30 cellular contexts compared by ENCODE assay signal in genomic region chr2:8796315-8796848, GRCh38. TPM values are rescaled to one million over a fixed set of nuclear protein-coding genes. Genes with fewer than 3 reads are reported as not detected.
DNase-seq lines count a peak whose midpoint lies in the region; ATAC-seq, FAIRE-seq and TF ChIP-seq lines count a peak whose summit lies in the region.
"Had no signal": no experiment of that assay in that cellular context is flagged by ENCODE, and none has a peak within 500 bp of the region (broad histone marks: within the 10 kb centered on the region; RNA-seq: fewer than 3 reads in every experiment).

No MANE protein-coding gene starts in this region.

- FAIRE-seq in K562 (lab: Jason Lieb, UNC), result no peak
- FAIRE-seq: A549 had no signal

- no peak overlapping the region for H3K4me3 ChIP-seq in heart left ventricle
- no peak overlapping the region for H3K4me3 ChIP-seq in K562
- H3K4me3 ChIP-seq: A549, adrenal gland, PC-9, right lobe of liver, tibial nerve had no signal

- no peaks in the 10 kb centered on the region for H3K27me3 Mint-ChIP-seq in activated CD4-positive, alpha-beta T cell treated with anti-CD3 and anti-CD28 coated beads, Interleukin-2, amount 10 ng/mL, durations not matched to agents 7 days and 5 days

- intact Hi-C loops in heart left ventricle (cut with DNase I), result no loop called here
- intact Hi-C loops in cardiac septum (cut with DNase I), result no loop called here
- intact Hi-C loops in K562 (cut with micrococcal nuclease), result no loop called here

- POLR2A ChIA-PET in activated CD4-positive, alpha-beta T cell treated with anti-CD3 and anti-CD28 coated beads, Interleukin-2, amount 10 ng/mL, durations not matched to agents 7 days and 5 days (lab: Charles Lee), result no interaction called here
- POLR2A ChIA-PET in K562 (lab: Yijun Ruan, JAX), result no interaction called here

- no peak overlapping the region for H2AFZ ChIP-seq in K562 (ENCODE audit: low read depth, low read length)
- H2AFZ ChIP-seq: PC-9 had no signal

- peaks cover 0 to 20% (median 7%) of the 10 kb centered on the region in 12 donors for H3K4me1 ChIP-seq in heart left ventricle
- no peaks in the 10 kb centered on the region for H3K4me1 ChIP-seq in K562 (replicated peaks in 1 of 2; ENCODE audit: control insufficient read depth in 2 of 2, insufficient read depth in 2 of 2, low read length in 2 of 2)
- H3K4me1 ChIP-seq: A549, adrenal gland had no signal

- no peak overlapping the region for H3K4me2 ChIP-seq in K562 (ENCODE audit: insufficient read depth, low read length)
- H3K4me2 ChIP-seq: A549, PC-9 had no signal

- no peak for DNase-seq in activated CD4-positive, alpha-beta T cell treated with anti-CD3 and anti-CD28 coated beads, Interleukin-2, amount 10 ng/mL, durations not matched to agents 7 days and 5 days
- DNase-seq in activated CD4-positive, alpha-beta T cell treated with anti-CD3 and anti-CD28 coated beads for 4 hours, result no peak
- DNase-seq in heart left ventricle (no peak), cardiac septum (ENCODE audit: low spot score) (no peak), K562 (ENCODE audit: extremely low read depth in 1 of 4, low spot score in 3 of 4) (no peak)
- DNase-seq in stimulated activated effector memory CD8-positive, alpha-beta T cell treated with anti-CD3 and anti-CD28 coated beads, Interleukin-12 subunit alpha, Interleukin-12 subunit beta, amount 100 ng/mL, for 72 hours (ENCODE audit: low spot score in 2 of 2), result no peak
- DNase-seq: activated CD4-positive, alpha-beta T cell treated with anti-CD3 and anti-CD28 coated beads, Interleukin-2, amount 50 U/mL, for 4 hours; adrenal gland; cerebellar nuclear complex; DND-41; GF-D8; GOT3; islet precursor cell; Karpas-422; NCI-H1930; NCI-H526; NK-92 treated with Interleukin-12 subunit alpha and Interleukin-12 subunit beta, amount 100 ng/mL, for 24 hours; PC-9; right lobe of liver; SHP77; stimulated activated CD4-positive, alpha-beta T cell treated with anti-CD3 and anti-CD28 coated beads, Interleukin-4, amount 100 ng/mL, for 24 hours; T-helper 9 cell had no signal

- no peaks in the 10 kb centered on the region for H3K9me3 Mint-ChIP-seq in activated CD4-positive, alpha-beta T cell treated with anti-CD3 and anti-CD28 coated beads, Interleukin-2, amount 10 ng/mL, durations not matched to agents 7 days and 5 days
- H3K9me3 Mint-ChIP-seq in stimulated activated effector memory CD8-positive, alpha-beta T cell treated with anti-CD3 and anti-CD28 coated beads, Interleukin-12 subunit alpha, Interleukin-12 subunit beta, amount 100 ng/mL, for 72 hours, result no peaks in the 10 kb centered on the region
- H3K9me3 Mint-ChIP-seq: activated T-helper 2 cell treated with anti-CD3 and anti-CD28 coated beads, Interferon-gamma antibody, Interleukin-2, Interleukin-4, amounts not matched to agents 10 μg/mL and 5 μg/mL and 100 μg/mL, durations not matched to agents 14 hours and 24 hours and 36 hours had no signal

- H3K9me1 ChIP-seq in K562 (ENCODE audit: control insufficient read depth, insufficient read depth, low read length), result no peaks in the 10 kb centered on the region

- CTCF ChIA-PET in activated CD4-positive, alpha-beta T cell treated with anti-CD3 and anti-CD28 coated beads, Interleukin-2, amount 10 ng/mL, durations not matched to agents 7 days and 5 days (lab: Charles Lee), result no interaction called here
- CTCF ChIA-PET in K562 (lab: Yijun Ruan, JAX; ENCODE audit: low intra/inter-chr PET ratio), result no interaction called here

- no peak for TF ChIP-seq RAD21 in K562 (CRISPR knock-in tag; conservative IDR thresholded peaks at IDR 0.05 in 1 of 2, IDR thresholded peaks at IDR 0.05 in 1 of 2)

- no TSS peak for BruUV-seq in K562 (replicated peaks; lab: Mats Ljungman, UMichigan)

- H3K9me3 ChIP-seq in heart left ventricle, result no peaks in the 10 kb centered on the region
- H3K9me3 ChIP-seq in K562 (replicated peaks; ENCODE audit: control insufficient read depth, insufficient read depth, low read depth, low read length), result no peaks in the 10 kb centered on the region
- H3K9me3 ChIP-seq: A549, adrenal gland, neutrophil, right lobe of liver, tibial nerve had no signal

- H3K27ac ChIP-seq in heart left ventricle (peak overlapping the region in 8 of 12 donors; percentile 1 to 56 (median 32)), K562 (ENCODE audit: extremely low read depth, low read depth, low read length) (no peak overlapping the region)
- H3K27ac ChIP-seq: A549, adrenal gland, neutrophil, PC-9, right lobe of liver, tibial nerve, VCaP had no signal

- no peak for TF ChIP-seq EP300 in K562 (IDR thresholded peaks at IDR 0.05; ENCODE audit: low read length)

- peaks cover 0 to 100% (median 96%) of the 10 kb centered on the region in 9 donors for H3K36me3 ChIP-seq in heart left ventricle
- peaks cover 77% of the 10 kb centered on the region for H3K36me3 ChIP-seq in K562 (ENCODE audit: control insufficient read depth, insufficient read depth, low read length)

- TF ChIP-seq POLR2A in heart left ventricle (IDR thresholded peaks at IDR 0.05) (no peak), K562 (conservative IDR thresholded peaks at IDR 0.05) (no peak)

- H3K27ac Mint-ChIP-seq in activated CD4-positive, alpha-beta T cell treated with anti-CD3 and anti-CD28 coated beads, Interleukin-2, amount 10 ng/mL, durations not matched to agents 7 days and 5 days, result no peak overlapping the region
- H3K27ac Mint-ChIP-seq in stimulated activated effector memory CD8-positive, alpha-beta T cell treated with anti-CD3 and anti-CD28 coated beads, Interleukin-12 subunit alpha, Interleukin-12 subunit beta, amount 100 ng/mL, for 72 hours, result peak overlapping the region; percentile 1

- H3K36me3 Mint-ChIP-seq in activated CD4-positive, alpha-beta T cell treated with anti-CD3 and anti-CD28 coated beads, Interleukin-2, amount 10 ng/mL, durations not matched to agents 7 days and 5 days (ENCODE audit: low read depth), result peaks cover 41% of the 10 kb centered on the region
- H3K36me3 Mint-ChIP-seq in stimulated activated effector memory CD8-positive, alpha-beta T cell treated with anti-CD3 and anti-CD28 coated beads, Interleukin-12 subunit alpha, Interleukin-12 subunit beta, amount 100 ng/mL, for 72 hours, result peaks cover 89% of the 10 kb centered on the region

- in situ Hi-C loops in K562 (cut with MboI), result no loop called here

- H3K79me2 ChIP-seq in K562 (ENCODE audit: control insufficient read depth, insufficient read depth, low read length), result no peaks in the 10 kb centered on the region

- H3K9ac ChIP-seq in K562 (ENCODE audit: insufficient read depth in 1 of 2, low read depth in 2 of 2, low read length in 2 of 2), result no peak overlapping the region

- H3K27me3 ChIP-seq in heart left ventricle, result no peaks in the 10 kb centered on the region
- H3K27me3 ChIP-seq in K562 (ENCODE audit: control insufficient read depth in 2 of 2, insufficient read depth in 2 of 2, low read length in 2 of 2), result no peaks in the 10 kb centered on the region
- H3K27me3 ChIP-seq: adrenal gland, neutrophil, right lobe of liver, tibial nerve had no signal

- TF ChIP-seq CTCF in heart left ventricle (IDR thresholded peaks at IDR 0.05) (no peak), K562 (IDR thresholded peaks at IDR 0.05 in 2 of 3, conservative IDR thresholded peaks at IDR 0.05 in 1 of 3; ENCODE audit: insufficient read depth in 2 of 3, low read depth in 1 of 3, low read length in 3 of 3) (no peak)

- WGBS in heart left ventricle, 4 donors, result 46 to 60% (median 54%) methylated on average over 9 of the region's 9 CpGs
- WGBS in K562 (ENCODE audit: insufficient coverage, low coverage, missing lambda C conversion rate), result 86% methylated on average over 9 of the region's 9 CpGs

- H3K4me3 Mint-ChIP-seq in activated CD4-positive, alpha-beta T cell treated with anti-CD3 and anti-CD28 coated beads, Interleukin-2, amount 10 ng/mL, durations not matched to agents 7 days and 5 days, result peak overlapping the region; percentile 9
- no peak overlapping the region for H3K4me3 Mint-ChIP-seq in stimulated activated effector memory CD8-positive, alpha-beta T cell treated with anti-CD3 and anti-CD28 coated beads, Interleukin-12 subunit alpha, Interleukin-12 subunit beta, amount 100 ng/mL, for 72 hours

- ATAC-seq in heart left ventricle, result peak; percentile 64 to 77 (median 74)
- ATAC-seq in K562, result no peak
- ATAC-seq in stimulated activated effector memory CD8-positive, alpha-beta T cell treated with anti-CD3 and anti-CD28 coated beads, Interleukin-12 subunit alpha, Interleukin-12 subunit beta, amount 100 ng/mL, for 72 hours, result no peak
- no peak for ATAC-seq in GM19463 (IDR thresholded peaks at IDR 0.05; ENCODE audit: unreplicated experiment)
- no peak for ATAC-seq in HG03432 (IDR thresholded peaks at IDR 0.05; ENCODE audit: unreplicated experiment)
- ATAC-seq: A549, esophagus mucosa, right lobe of liver had no signal

- H3K4me1 Mint-ChIP-seq in activated CD4-positive, alpha-beta T cell treated with anti-CD3 and anti-CD28 coated beads, Interleukin-2, amount 10 ng/mL, durations not matched to agents 7 days and 5 days, result peaks cover 20% of the 10 kb centered on the region
- H3K4me1 Mint-ChIP-seq in stimulated activated effector memory CD8-positive, alpha-beta T cell treated with anti-CD3 and anti-CD28 coated beads, Interleukin-12 subunit alpha, Interleukin-12 subunit beta, amount 100 ng/mL, for 72 hours, result peaks cover 13% of the 10 kb centered on the region

- H4K20me1 ChIP-seq in K562 (replicated peaks; ENCODE audit: control insufficient read depth, insufficient read depth, low read length), result no peaks in the 10 kb centered on the region

RNA-seq across cellular contexts. Expression of gene KIDINS220, which starts 41.0 kb away (rescaled TPM):
- 10 to 100 TPM; 36.3 TPM for total RNA-seq in activated CD4-positive, alpha-beta T cell treated with anti-CD3 and anti-CD28 coated beads, Interleukin-2, amount 10 ng/mL, durations not matched to agents 7 days and 5 days
- 100 to 1,000 TPM in 1 of 9 donors, 10 to 100 TPM in 8; 56.5 to 108 (median 80.2) TPM for total RNA-seq in heart left ventricle
- 10 to 100 TPM; 22.7 to 38.4 TPM for polyA plus RNA-seq in heart left ventricle
- 111 TPM for total RNA-seq in cardiac septum
- 91.0 and 238 TPM in 2 replicates for total RNA-seq in K562 (2011; cell fraction: chromatin; rRNA removed; ENCODE audit: low replicate concordance)
- total RNA-seq in K562 (2011; cell fraction: nucleolus; rRNA removed), result 47.0 and 55.5 TPM in 2 replicates
- 117 and 146 TPM in 2 replicates for total RNA-seq in K562 (2011; cell fraction: nucleoplasm; rRNA removed)
- total RNA-seq in K562 (2014; rRNA removed), result 34.5 and 35.6 TPM in 2 replicates
- total RNA-seq in K562 (2014; rRNA removed; fragmentation: Illumina TruSeq; extraction: Trizol), result 41.5 and 45.6 TPM in 2 replicates
- total RNA-seq in K562 (2015; rRNA removed; fragmentation: Illumina TruSeq; extraction: Trizol), result 44.0 and 46.1 TPM in 2 replicates
- total RNA-seq in K562 (2021), result 33.8 and 34.4 TPM in 2 replicates
- polyA plus RNA-seq in K562 (2011; rRNA removed), result 34.0 and 48.0 TPM in 2 replicates
- polyA plus RNA-seq in K562 (2011; cell fraction: cytosol; rRNA removed), result 43.3 and 78.7 TPM in 2 replicates
- 50.1 and 51.6 TPM in 2 replicates for polyA plus RNA-seq in K562 (2011; cell fraction: nucleus; rRNA removed)
- polyA plus RNA-seq in K562 (2012), result 19.8 and 24.3 TPM in 2 replicates
- 31.0 and 34.1 TPM in 2 replicates for polyA plus RNA-seq in K562 (2014; fragmentation: Illumina TruSeq; extraction: Trizol)
- polyA plus RNA-seq in K562 (2014; fragmentation: Nextera tagmentation; extraction: Ambion mirVana), result 10 to 100 TPM; 15.2 to 18.2 TPM
- 25.5 and 28.3 TPM in 2 replicates for polyA plus RNA-seq in K562 (2014; rRNA removed)
- polyA minus RNA-seq in K562 (2011; rRNA and poly(A)+ RNA removed), result 120 and 125 TPM in 2 replicates
- polyA minus RNA-seq in K562 (2011; cell fraction: cytosol; rRNA and poly(A)+ RNA removed), result 32.9 and 46.0 TPM in 2 replicates
- 80.1 and 122 TPM in 2 replicates for polyA minus RNA-seq in K562 (2011; cell fraction: nucleus; rRNA and poly(A)+ RNA removed)

Comparison
In these comparisons a context has a peak if more than half of its experiments do, and no peak if none do; other contexts are left out.
1. ATAC-seq: peak in heart left ventricle (4 of 4); none in K562 (single experiment), stimulated activated effector memory CD8-positive, alpha-beta T cell treated with anti-CD3 and anti-CD28 coated beads, Interleukin-12 subunit alpha, Interleukin-12 subunit beta, amount 100 ng/mL, for 72 hours (single experiment), GM19463 (single experiment) and HG03432 (single experiment).